In genomic region chr9:77018058-77019009, GRCh38 we compare ENCODE assay signal across 10 cellular contexts. TPM values are rescaled to one million over a fixed set of nuclear protein-coding genes. Genes with fewer than 3 reads are reported as not detected.
A peak's percentile ranks its signal among the peaks of the same experiment; 100 is the strongest.
DNase-seq lines count a peak whose midpoint lies in the region; ATAC-seq and TF ChIP-seq lines count a peak whose summit lies in the region.
"Had no signal": no experiment of that assay in that cellular context is flagged by ENCODE, and none has a peak within 500 bp of the region (broad histone marks: within the 10 kb centered on the region; RNA-seq: fewer than 3 reads in every experiment).

No MANE protein-coding gene starts in this region.

- H3K4me3 Mint-ChIP-seq in central memory CD8-positive, alpha-beta T cell, result peak overlapping the region; percentile 28
- H3K4me3 Mint-ChIP-seq in osteocyte (ENCODE audit: unreplicated experiment), result peak overlapping the region; percentile 56
- H3K4me3 Mint-ChIP-seq in effector memory CD8-positive, alpha-beta T cell, result peak overlapping the region in 1 of 2 donors; percentile 49
- H3K4me3 Mint-ChIP-seq in activated CD4-positive, alpha-beta memory T cell treated with anti-CD3 and anti-CD28 coated beads, Interleukin-2, amount 10 ng/mL, durations not matched to agents 7 days and 5 days, result no peak overlapping the region

- peaks cover 99% of the 10 kb centered on the region for H3K27me3 ChIP-seq in HUES6 (ENCODE audit: control insufficient read depth, insufficient read depth, low read length)

- H3K4me1 ChIP-seq in HUES6 (ENCODE audit: control insufficient read depth, insufficient read depth, low read length), result peaks cover 44% of the 10 kb centered on the region

- H3K9me3 Mint-ChIP-seq in central memory CD8-positive, alpha-beta T cell, result no peaks in the 10 kb centered on the region
- no peaks in the 10 kb centered on the region for H3K9me3 Mint-ChIP-seq in osteocyte (ENCODE audit: unreplicated experiment)
- H3K9me3 Mint-ChIP-seq in effector memory CD8-positive, alpha-beta T cell, result no peaks in the 10 kb centered on the region
- peaks cover 2% of the 10 kb centered on the region for H3K9me3 Mint-ChIP-seq in activated CD4-positive, alpha-beta memory T cell treated with anti-CD3 and anti-CD28 coated beads, Interleukin-2, amount 10 ng/mL, durations not matched to agents 7 days and 5 days

- H3K4me3 ChIP-seq in HUES6 (ENCODE audit: low read depth, low read length), result peak overlapping the region; percentile 70

- peak overlapping the region; percentile 87 for H3K9ac ChIP-seq in HUES6 (ENCODE audit: low read length)

- DNase-seq in DMS153 treated with DMSO at 0.1 percent for 48 hours (lab: John Stamatoyannopoulos, UW; ENCODE audit: unreplicated experiment) (peak; percentile 24), DMS153 (lab: John Stamatoyannopoulos, UW) (no peak), osteocyte (ENCODE audit: extremely low spot score, unreplicated experiment) (peak; percentile 83)
- DNase-seq in central memory CD8-positive, alpha-beta T cell (ENCODE audit: low spot score in 2 of 2), result no peak
- no peak for DNase-seq in effector memory CD8-positive, alpha-beta T cell
- DNase-seq in activated CD4-positive, alpha-beta memory T cell treated with anti-CD3 and anti-CD28 coated beads, Interleukin-2, amount 10 ng/mL, durations not matched to agents 7 days and 5 days, result no peak
- DNase-seq: NCI-H2171 treated with DMSO at 0.1 percent for 48 hours had no signal

- no peak overlapping the region for H3K27ac Mint-ChIP-seq in central memory CD8-positive, alpha-beta T cell (ENCODE audit: low read depth)
- no peak overlapping the region for H3K27ac Mint-ChIP-seq in osteocyte (ENCODE audit: unreplicated experiment)
- H3K27ac Mint-ChIP-seq in effector memory CD8-positive, alpha-beta T cell, result no peak overlapping the region
- H3K27ac Mint-ChIP-seq in activated CD4-positive, alpha-beta memory T cell treated with anti-CD3 and anti-CD28 coated beads, Interleukin-2, amount 10 ng/mL, durations not matched to agents 7 days and 5 days, result no peak overlapping the region

- H3K4me1 Mint-ChIP-seq in central memory CD8-positive, alpha-beta T cell, result peaks cover 9% of the 10 kb centered on the region
- peaks cover 51% of the 10 kb centered on the region for H3K4me1 Mint-ChIP-seq in osteocyte (ENCODE audit: unreplicated experiment)
- peaks cover 25% of the 10 kb centered on the region in 2 donors for H3K4me1 Mint-ChIP-seq in effector memory CD8-positive, alpha-beta T cell (ENCODE audit: low read depth in 2 of 2)
- peaks cover 19% of the 10 kb centered on the region for H3K4me1 Mint-ChIP-seq in activated CD4-positive, alpha-beta memory T cell treated with anti-CD3 and anti-CD28 coated beads, Interleukin-2, amount 10 ng/mL, durations not matched to agents 7 days and 5 days

- peaks cover 92% of the 10 kb centered on the region for H3K27me3 Mint-ChIP-seq in central memory CD8-positive, alpha-beta T cell
- peaks cover 90% of the 10 kb centered on the region for H3K27me3 Mint-ChIP-seq in osteocyte (ENCODE audit: unreplicated experiment)
- peaks cover 83 to 97% of the 10 kb centered on the region in 2 donors for H3K27me3 Mint-ChIP-seq in effector memory CD8-positive, alpha-beta T cell
- peaks cover 86% of the 10 kb centered on the region for H3K27me3 Mint-ChIP-seq in activated CD4-positive, alpha-beta memory T cell treated with anti-CD3 and anti-CD28 coated beads, Interleukin-2, amount 10 ng/mL, durations not matched to agents 7 days and 5 days

- peaks cover 7% of the 10 kb centered on the region for H3K36me3 Mint-ChIP-seq in central memory CD8-positive, alpha-beta T cell (ENCODE audit: insufficient read depth)
- H3K36me3 Mint-ChIP-seq in osteocyte (ENCODE audit: unreplicated experiment), result no peaks in the 10 kb centered on the region
- H3K36me3 Mint-ChIP-seq in effector memory CD8-positive, alpha-beta T cell (ENCODE audit: insufficient read depth), result no peaks in the 10 kb centered on the region
- peaks cover 12% of the 10 kb centered on the region for H3K36me3 Mint-ChIP-seq in activated CD4-positive, alpha-beta memory T cell treated with anti-CD3 and anti-CD28 coated beads, Interleukin-2, amount 10 ng/mL, durations not matched to agents 7 days and 5 days (ENCODE audit: low read depth)

- ATAC-seq in central memory CD8-positive, alpha-beta T cell (replicated peaks; ENCODE audit: extremely low read depth, poor library complexity, severe bottlenecking), result no peak
- no peak for ATAC-seq in effector memory CD8-positive, alpha-beta T cell (replicated peaks)
- no peak for ATAC-seq in HG03460 (IDR thresholded peaks at IDR 0.05; ENCODE audit: unreplicated experiment)

- H3K36me3 ChIP-seq in HUES6 (ENCODE audit: control insufficient read depth, insufficient read depth, low read length), result no peaks in the 10 kb centered on the region

- no peaks in the 10 kb centered on the region for H3K9me3 ChIP-seq in HUES6 (ENCODE audit: control insufficient read depth, insufficient read depth, low read depth, low read length)

- no peak for TF ChIP-seq CTCF in osteocyte (IDR thresholded peaks at IDR 0.05)

- CTCF ChIA-PET in activated CD4-positive, alpha-beta memory T cell treated with anti-CD3 and anti-CD28 coated beads, Interleukin-2, amount 10 ng/mL, durations not matched to agents 7 days and 5 days (lab: Charles Lee), result no interaction called here

- no peak overlapping the region for H3K27ac ChIP-seq in HUES6 (ENCODE audit: low read depth, low read length)
- H3K27ac ChIP-seq: epithelial cell of prostate had no signal

- POLR2A ChIA-PET in activated CD4-positive, alpha-beta memory T cell treated with anti-CD3 and anti-CD28 coated beads, Interleukin-2, amount 10 ng/mL, durations not matched to agents 7 days and 5 days (lab: Charles Lee), result no interaction called here

RNA-seq across cellular contexts. Expression of gene FOXB2, which starts 1.1 kb away (rescaled TPM):
- total RNA-seq in osteocyte, result not detected in 2 replicates
- not detected for total RNA-seq in activated CD4-positive, alpha-beta memory T cell treated with anti-CD3 and anti-CD28 coated beads, Interleukin-2, amount 10 ng/mL, durations not matched to agents 7 days and 5 days

Comparison
In these comparisons a context has a peak if more than half of its experiments do, and no peak if none do; other contexts are left out.
1. DNase-seq: peak in DMS153 treated with DMSO at 0.1 percent for 48 hours (single experiment) and osteocyte (single experiment); none in DMS153 (single experiment), central memory CD8-positive, alpha-beta T cell (0 of 2), effector memory CD8-positive, alpha-beta T cell (0 of 3) and activated CD4-positive, alpha-beta memory T cell treated with anti-CD3 and anti-CD28 coated beads, Interleukin-2, amount 10 ng/mL, durations not matched to agents 7 days and 5 days (single experiment).